In genomic region chr15:96125681-96126080, GRCh38 we compare ENCODE assay signal across 1 cellular context.
TF ChIP-seq lines count a peak whose summit lies in the region.

No MANE protein-coding gene starts in this region.

TF ChIP-seq in K562, 482 proteins besides CTCF, POLR2A, EP300 and RAD21 (continued from another document):
- TF ChIP-seq ZFPM2 (CRISPR knock-in tag; IDR thresholded peaks at IDR 0.05) (no peak), RNF219 (CRISPR knock-in tag; IDR thresholded peaks at IDR 0.05) (no peak), PKNOX1 (IDR thresholded peaks at IDR 0.05) (no peak), RFX5 (IDR thresholded peaks at IDR 0.05; ENCODE audit: low read depth, low read length) (no peak), NR2C1 (IDR thresholded peaks at IDR 0.05) (no peak), NR2C1 (tag; IDR thresholded peaks at IDR 0.05) (no peak), FOSL1 (tag; conservative IDR thresholded peaks at IDR 0.05) (peak; percentile 72), ZNF609 (CRISPR knock-in tag; IDR thresholded peaks at IDR 0.05; ENCODE audit: borderline replicate concordance) (no peak), ILF3 (IDR thresholded peaks at IDR 0.05; ENCODE audit: borderline replicate concordance) (no peak)
TF ChIP-seq in K562: peak in this region for 42.
